Comparison of ENCODE assay signal across 9 cellular contexts in genomic region chr14:101980700-101981099, GRCh38. TPM values are rescaled to one million over a fixed set of nuclear protein-coding genes. Genes with fewer than 3 reads are reported as not detected.
DNase-seq lines count a peak whose midpoint lies in the region; FAIRE-seq and TF ChIP-seq lines count a peak whose summit lies in the region.
"Had no signal": no experiment of that assay in that cellular context is flagged by ENCODE, and none has a peak within 500 bp of the region (broad histone marks: within the 10 kb centered on the region; RNA-seq: fewer than 3 reads in every experiment).

No MANE protein-coding gene starts in this region.

- peak; percentile 94 for FAIRE-seq in GM12891 (lab: Jason Lieb, UNC)
- FAIRE-seq in kidney (lab: Jason Lieb, UNC): no peak

- peak overlapping the region; percentile 88 for H3K27ac Mint-ChIP-seq in MCF 10A (ENCODE audit: low read depth, unreplicated experiment)

- BruUV-seq in MCF 10A (replicated peaks; lab: Mats Ljungman, UMichigan): no TSS peak

- no peak overlapping the region for H3K14ac ChIP-seq in mesenchymal stem cell (ENCODE audit: low read length in 2 of 2)

- H3K4me2 ChIP-seq in GM23248 (ENCODE audit: unreplicated experiment) (peak overlapping the region; percentile 63), mesenchymal stem cell (ENCODE audit: low read length, poor library complexity, severe bottlenecking) (no peak overlapping the region)

- H3K79me1 ChIP-seq in mesenchymal stem cell (replicated peaks; ENCODE audit: low read length, poor library complexity, severe bottlenecking): peaks cover 3% of the 10 kb centered on the region

- H2AFZ ChIP-seq in GM23248 (no peak overlapping the region), mesenchymal stem cell (ENCODE audit: low read depth, low read length) (no peak overlapping the region)
- H2AFZ ChIP-seq: parathyroid adenoma had no signal

- no peak overlapping the region for H2BK15ac ChIP-seq in mesenchymal stem cell (ENCODE audit: low read depth, poor library complexity, severe bottlenecking)

- H3K4me1 Mint-ChIP-seq in MCF 10A (ENCODE audit: insufficient read depth, unreplicated experiment): peaks cover 24% of the 10 kb centered on the region

- DNase-seq in GM12891 (ENCODE audit: insufficient read length, low spot score) (no peak), GM23248 (peak; percentile 99), M059J (ENCODE audit: low read depth) (peak; percentile 98), MCF 10A (ENCODE audit: unreplicated experiment) (peak; percentile 99), mesenchymal stem cell (peak; percentile 89), kidney (no peak), retina (no peak), UCSD-AML1 (lab: John Stamatoyannopoulos, UW; ENCODE audit: unreplicated experiment) (no peak)

- no peak overlapping the region for H2BK5ac ChIP-seq in mesenchymal stem cell (ENCODE audit: low read depth, low read length, poor library complexity, severe bottlenecking)

- H3K27ac ChIP-seq in GM23248: peak overlapping the region; percentile 83
- H3K27ac ChIP-seq in mesenchymal stem cell (ENCODE audit: low read length, poor library complexity, severe bottlenecking): peak overlapping the region; percentile 92
- peak overlapping the region in 1 of 2 donors; percentile 56 for H3K27ac ChIP-seq in kidney (ENCODE audit: low read depth in 2 of 2, low read length in 2 of 2)
- H3K27ac ChIP-seq: parathyroid adenoma had no signal

- no peak overlapping the region for H4K8ac ChIP-seq in mesenchymal stem cell (ENCODE audit: low read length)

- no peak for TF ChIP-seq POLR2A in GM12891 (IDR thresholded peaks at IDR 0.05; ENCODE audit: low read depth, low read length)

- peak overlapping the region; percentile 20 for H3K4me3 ChIP-seq in GM23248
- H3K4me3 ChIP-seq in mesenchymal stem cell (ENCODE audit: insufficient read depth in 1 of 2, low read depth in 1 of 2, low read length in 2 of 2): no peak overlapping the region
- no peak overlapping the region for H3K4me3 ChIP-seq in kidney (ENCODE audit: low read length in 2 of 2)

- H3K36me3 Mint-ChIP-seq in MCF 10A (ENCODE audit: insufficient read depth, unreplicated experiment): peaks cover 96% of the 10 kb centered on the region

- no peaks in the 10 kb centered on the region for H3K9me3 ChIP-seq in GM23248 (ENCODE audit: low read depth)
- no peaks in the 10 kb centered on the region for H3K9me3 ChIP-seq in mesenchymal stem cell (ENCODE audit: control insufficient read depth, low read length)
- H3K9me3 ChIP-seq in kidney (ENCODE audit: control insufficient read depth in 1 of 2, low read length in 2 of 2): no peaks in the 10 kb centered on the region

- POLR2A ChIA-PET in MCF 10A (lab: Yijun Ruan, JAX): interaction anchor here (0.6 to 2.1 kb wide), 8 partner anchors 9 to 339 kb away, joined by 3 to 20 read pairs (median 4); partner anchors contain the start of genes DYNC1H1 and ZNF839

- peaks cover 79% of the 10 kb centered on the region for H3K36me3 ChIP-seq in GM23248 (ENCODE audit: low read depth)
- H3K36me3 ChIP-seq in mesenchymal stem cell (ENCODE audit: control insufficient read depth in 1 of 2, insufficient read depth in 2 of 2, low read depth in 1 of 2, low read length in 2 of 2): peaks cover 31 to 84% of the 10 kb centered on the region in 2 experiments
- H3K36me3 ChIP-seq in kidney (ENCODE audit: control insufficient read depth in 1 of 2, insufficient read depth in 2 of 2, low read length in 2 of 2): peaks cover 36 to 67% of the 10 kb centered on the region in 2 donors

- intact Hi-C loops in MCF 10A (cut with micrococcal nuclease): loop anchor here (1.0 kb wide), 1 partner anchor 8 kb away; no protein-coding TSS in a partner anchor
- intact Hi-C loops in kidney (cut with DNase I): no loop called here

- no peaks in the 10 kb centered on the region for H3K9me2 ChIP-seq in GM23248 (ENCODE audit: insufficient read depth)

- H3K18ac ChIP-seq in mesenchymal stem cell (ENCODE audit: low read depth in 1 of 2, low read length in 2 of 2): no peak overlapping the region

- H3K27me3 Mint-ChIP-seq in MCF 10A (ENCODE audit: insufficient read depth, unreplicated experiment): no peaks in the 10 kb centered on the region

- H3K27me3 ChIP-seq in GM23248 (replicated peaks; ENCODE audit: insufficient read depth) (no peaks in the 10 kb centered on the region), mesenchymal stem cell (ENCODE audit: control insufficient read depth in 1 of 2, insufficient read depth in 1 of 2, low read length in 2 of 2) (no peaks in the 10 kb centered on the region)

- H3K23ac ChIP-seq in mesenchymal stem cell (ENCODE audit: low read length in 2 of 2): no peak overlapping the region

- H3K9ac ChIP-seq in GM23248 (peak overlapping the region; percentile 49), mesenchymal stem cell (ENCODE audit: low read length) (peak overlapping the region; percentile 77), kidney (ENCODE audit: low read length in 2 of 2) (no peak overlapping the region)
- H3K9ac ChIP-seq: parathyroid adenoma had no signal

- H2BK120ac ChIP-seq in mesenchymal stem cell (ENCODE audit: low read depth, low read length): no peak overlapping the region

- H2BK12ac ChIP-seq in mesenchymal stem cell (ENCODE audit: low read length in 2 of 2): no peak overlapping the region

- 0% methylated on average over 2 of the region's 2 CpGs for WGBS in GM23248 (ENCODE audit: low coverage in 1 of 2, low lambda C conversion rate in 2 of 2, missing lambda C conversion rate in 2 of 2), 2 experiments
- WGBS in mesenchymal stem cell: 0% methylated on average over 2 of the region's 2 CpGs

- H4K20me1 ChIP-seq in GM23248 (ENCODE audit: insufficient read depth): no peaks in the 10 kb centered on the region

- CTCF ChIA-PET in MCF 10A (lab: Yijun Ruan, JAX): interaction anchor here (0.6 to 1.7 kb wide), 2 partner anchors 19 to 37 kb away, joined by 4 to 10 read pairs; no protein-coding TSS in a partner anchor

- H4K91ac ChIP-seq in mesenchymal stem cell (ENCODE audit: low read length): no peak overlapping the region

- TF ChIP-seq CTCF in MCF 10A (IDR thresholded peaks at IDR 0.05; ENCODE audit: unreplicated experiment) (no peak), kidney (IDR thresholded peaks at IDR 0.05; ENCODE audit: borderline replicate concordance, extremely low read depth, insufficient read depth) (no peak)

- peaks cover 71% of the 10 kb centered on the region for H3F3A ChIP-seq in GM23248 (ENCODE audit: insufficient read depth)

- no peaks in the 10 kb centered on the region for H3K9me3 Mint-ChIP-seq in MCF 10A (ENCODE audit: unreplicated experiment)

- H3K4me3 Mint-ChIP-seq in MCF 10A (ENCODE audit: unreplicated experiment): peak overlapping the region; percentile 60

- H3K4me1 ChIP-seq in GM23248 (ENCODE audit: insufficient read depth) (peaks cover 37% of the 10 kb centered on the region), mesenchymal stem cell (ENCODE audit: control insufficient read depth, insufficient read depth, low read depth, low read length) (peaks cover 8% of the 10 kb centered on the region), kidney (ENCODE audit: control insufficient read depth in 1 of 2, insufficient read depth in 1 of 2, low read depth in 1 of 2, low read length in 2 of 2) (no peaks in the 10 kb centered on the region)
- H3K4me1 ChIP-seq: parathyroid adenoma had no signal

- in situ Hi-C loops in GM23248 (cut with MboI): no loop called here

- H2AK5ac ChIP-seq in mesenchymal stem cell (ENCODE audit: low read length, severe bottlenecking): no peak overlapping the region

- no peak overlapping the region for H3K4ac ChIP-seq in mesenchymal stem cell (ENCODE audit: low read depth in 1 of 2, low read length in 2 of 2)

- peaks cover 80% of the 10 kb centered on the region for H3K79me2 ChIP-seq in GM23248 (ENCODE audit: insufficient read depth)

TF ChIP-seq in GM12891, 5 proteins besides CTCF, POLR2A, EP300 and RAD21:
- no peak for TF ChIP-seq PAX5 (IDR thresholded peaks at IDR 0.05; ENCODE audit: insufficient read depth, low read length, severe bottlenecking)
- TF ChIP-seq SPI1 (IDR thresholded peaks at IDR 0.05; ENCODE audit: low read depth, low read length): peak; percentile 98

RNA-seq across cellular contexts. Expression of gene DYNC1H1, which starts 16.3 kb away (rescaled TPM):
- polyA plus RNA-seq in GM12891 (2012; ENCODE audit: low read depth, missing spikeins): 67.4 TPM
- 391 and 475 TPM in 2 replicates for total RNA-seq in GM23248 (2014; rRNA removed; shearing (Covaris generic))
- 174 and 181 TPM in 2 replicates for polyA plus RNA-seq in GM23248 (2016; fragmentation: Nextera tagmentation; extraction: Ambion mirVana)
- 93.0 and 257 TPM in 2 replicates for total RNA-seq in M059J (2014; rRNA removed; shearing (Covaris generic))
- 704 and 715 TPM in 2 replicates for total RNA-seq in MCF 10A (2022)
- polyA plus RNA-seq in mesenchymal stem cell (2013, experiment 1 of 2): 97.7 TPM
- polyA plus RNA-seq in mesenchymal stem cell (2013, experiment 2 of 2): 90.8 TPM
- 390 TPM for total RNA-seq in kidney
- 132 TPM for polyA plus RNA-seq in kidney (ENCODE audit: insufficient read depth, low read depth, low replicate concordance)

Comparison
In these comparisons a context has a peak if more than half of its experiments do, and no peak if none do; other contexts are left out.
1. DNase-seq: peak in GM23248 (single experiment), M059J (single experiment), MCF 10A (single experiment) and mesenchymal stem cell (single experiment); none in GM12891 (single experiment), kidney (single experiment), retina (single experiment) and UCSD-AML1 (single experiment).
2. H3K9ac ChIP-seq: peak in GM23248 (single experiment) and mesenchymal stem cell (single experiment); none in kidney (0 of 2).